Comparison of ENCODE assay signal across 15 cellular contexts in genomic region chr19:48274173-48274572, GRCh38. TPM values are rescaled to one million over a fixed set of nuclear protein-coding genes. Genes with fewer than 3 reads are reported as not detected.
A peak's percentile ranks its signal among the peaks of the same experiment; 100 is the strongest.
DNase-seq lines count a peak whose midpoint lies in the region; ATAC-seq and TF ChIP-seq lines count a peak whose summit lies in the region.
"Had no signal": no experiment of that assay in that cellular context is flagged by ENCODE, and none has a peak within 500 bp of the region (broad histone marks: within the 10 kb centered on the region; RNA-seq: fewer than 3 reads in every experiment).

No MANE protein-coding gene starts in this region.

- DNase-seq in AG08396 (ENCODE audit: low spot score) (peak; percentile 19), HFFc6 (peak; percentile 52), RPMI7951 (ENCODE audit: low read depth) (peak; percentile 39), hepatic stellate cell (ENCODE audit: low spot score) (peak; percentile 25), immature natural killer cell (no peak), NCI-H1436 treated with DMSO at 0.1 percent for 48 hours (lab: John Stamatoyannopoulos, UW) (no peak), upper lobe of left lung (no peak)
- DNase-seq: CD4-positive, CD25-positive, alpha-beta regulatory T cell; KG1; MM.1S; NCI-H1930; NCI-H446; NCI-H69; OCI-M1 had no signal

- H3K27ac ChIP-seq in upper lobe of left lung: no peak overlapping the region
- H3K27ac ChIP-seq: SJSA1 had no signal

- H3K9me3 ChIP-seq in upper lobe of left lung: no peaks in the 10 kb centered on the region

- H3K4me3 Mint-ChIP-seq in HFFc6 (no peak overlapping the region), immature natural killer cell (no peak overlapping the region)

- TF ChIP-seq CTCF in HFFc6 (IDR thresholded peaks at IDR 0.05) (no peak), upper lobe of left lung (IDR thresholded peaks at IDR 0.05) (no peak)

- peaks cover 6% of the 10 kb centered on the region; the same call in 1 of the 2 replicates for H3K9me3 Mint-ChIP-seq in HFFc6
- peaks cover 0 to 1% (median 0%) of the 10 kb centered on the region in 6 donors for H3K9me3 Mint-ChIP-seq in immature natural killer cell

- H3K27me3 Mint-ChIP-seq in HFFc6 (ENCODE audit: insufficient read depth) (peaks cover 4% of the 10 kb centered on the region; the same call in 1 of the 2 replicates), immature natural killer cell (ENCODE audit: low read depth in 3 of 3) (peaks cover 2 to 12% (median 4%) of the 10 kb centered on the region in 3 donors)

- H3K36me3 ChIP-seq in upper lobe of left lung: no peaks in the 10 kb centered on the region
- H3K36me3 ChIP-seq: SJSA1 had no signal

- H3K36me3 Mint-ChIP-seq in HFFc6 (ENCODE audit: low read depth) (peaks cover 7% of the 10 kb centered on the region; the same call in 1 of the 2 replicates), immature natural killer cell (no peaks in the 10 kb centered on the region)
- H3K36me3 Mint-ChIP-seq: CD4-positive, CD25-positive, alpha-beta regulatory T cell had no signal

- TF ChIP-seq POLR2A in upper lobe of left lung (IDR thresholded peaks at IDR 0.05): no peak

- peaks cover 33% of the 10 kb centered on the region for H3K4me1 Mint-ChIP-seq in HFFc6 (ENCODE audit: low read depth)
- peaks cover 10 to 15% of the 10 kb centered on the region in 2 donors for H3K4me1 Mint-ChIP-seq in immature natural killer cell

- no peak overlapping the region for H3K4me3 ChIP-seq in upper lobe of left lung
- H3K4me3 ChIP-seq: SJSA1 had no signal

- ATAC-seq in upper lobe of left lung (ENCODE audit: low FRiP score in 2 of 2): no peak

- H3K27ac Mint-ChIP-seq in HFFc6 (no peak overlapping the region), immature natural killer cell (no peak overlapping the region)
- H3K27ac Mint-ChIP-seq: CD4-positive, CD25-positive, alpha-beta regulatory T cell had no signal

- no peak for TF ChIP-seq EP300 in upper lobe of left lung (IDR thresholded peaks at IDR 0.05)

- H3K27me3 ChIP-seq in upper lobe of left lung: no peaks in the 10 kb centered on the region
- H3K27me3 ChIP-seq: SJSA1 had no signal

- WGBS in upper lobe of left lung, 2 donors: 78 to 80% methylated on average over 3 of the region's 3 CpGs

- H3K4me1 ChIP-seq in upper lobe of left lung: peaks cover 7 to 24% (median 18%) of the 10 kb centered on the region in 4 donors
- H3K4me1 ChIP-seq: SJSA1 had no signal

RNA-seq across cellular contexts. Expression of gene ZNF114, which starts 4.3 kb away (rescaled TPM):
- under 1 TPM in 5 of 6 experiments, not detected in 1; 0.17 to 0.43 (median 0.25) TPM for total RNA-seq in HFFc6 (2021; fragmentation: NEBNext Ultra II Directional; extraction: Animal tissue kit (Norgen Biotek cat#: 25700))
- total RNA-seq in RPMI7951 (2014; rRNA removed; shearing (Covaris generic)): 0.24 and 0.49 TPM in 2 replicates
- 1 to 10 TPM in 1 of 3 donors, under 1 TPM in 1, not detected in 1; 0.22 to 2.1 TPM for polyA plus RNA-seq in immature natural killer cell
- total RNA-seq in upper lobe of left lung: 1 to 10 TPM; 1.0 to 4.5 (median 1.2) TPM
- total RNA-seq: CD4-positive, CD25-positive, alpha-beta regulatory T cell had no signal
- polyA plus RNA-seq: CD4-positive, CD25-positive, alpha-beta regulatory T cell had no signal

RNA-seq across cellular contexts. Expression of gene CARD8, which starts 18.5 kb away (rescaled TPM):
- 10 to 100 TPM; 11.3 to 17.2 (median 14.7) TPM for total RNA-seq in HFFc6 (2021; fragmentation: NEBNext Ultra II Directional; extraction: Animal tissue kit (Norgen Biotek cat#: 25700))
- total RNA-seq in RPMI7951 (2014; rRNA removed; shearing (Covaris generic)): 27.2 and 28.1 TPM in 2 replicates
- polyA plus RNA-seq in immature natural killer cell: 100 to 1,000 TPM in 1 of 3 donors, 10 to 100 TPM in 2; 74.2 to 109 (median 86.3) TPM
- 100 to 1,000 TPM in 1 of 6 donors, 10 to 100 TPM in 5; 35.1 to 138 (median 77.8) TPM for total RNA-seq in upper lobe of left lung

RNA-seq across cellular contexts. Expression of gene EMP3, which starts 51.2 kb away (rescaled TPM):
- 100 to 1,000 TPM; 471 to 574 (median 525) TPM for total RNA-seq in HFFc6 (2021; fragmentation: NEBNext Ultra II Directional; extraction: Animal tissue kit (Norgen Biotek cat#: 25700))
- total RNA-seq in RPMI7951 (2014; rRNA removed; shearing (Covaris generic)): 246 and 286 TPM in 2 replicates
- 1,000 to 10,000 TPM in 2 of 3 donors, 100 to 1,000 TPM in 1; 994 to 1,311 (median 1,000) TPM for polyA plus RNA-seq in immature natural killer cell
- 100 to 1,000 TPM in 2 of 6 donors, 10 to 100 TPM in 4; 38.8 to 173 (median 75.1) TPM for total RNA-seq in upper lobe of left lung

Comparison
In these comparisons a context has a peak if more than half of its experiments do, and no peak if none do; other contexts are left out.
1. DNase-seq: peak in AG08396 (single experiment), HFFc6 (single experiment), RPMI7951 (single experiment) and hepatic stellate cell (single experiment); none in immature natural killer cell (0 of 3), NCI-H1436 treated with DMSO at 0.1 percent for 48 hours (single experiment) and upper lobe of left lung (0 of 2).